Comparison of ENCODE assay signal across 14 cellular contexts in the genomic region with DNA sequence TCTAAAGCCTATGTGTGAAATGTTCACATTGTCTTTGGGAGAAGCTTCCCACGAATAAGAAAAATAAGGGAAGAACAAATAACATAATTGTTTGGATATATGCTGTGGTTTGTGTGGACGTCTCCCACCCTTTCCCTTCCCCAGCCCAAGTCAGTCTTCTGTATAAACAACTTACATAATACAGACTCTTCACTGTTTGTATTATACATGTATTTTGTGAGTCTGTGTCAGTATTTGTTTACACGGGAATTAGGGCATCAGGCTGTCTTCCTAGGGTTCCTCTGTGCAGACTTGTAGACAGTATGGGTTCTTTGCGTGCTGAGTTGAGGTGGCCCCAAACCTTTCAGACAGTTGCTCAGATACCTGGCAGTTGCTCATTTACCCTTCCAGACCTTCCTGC.
"Had no signal": no experiment of that assay in that cellular context is flagged by ENCODE, and none has a peak within 500 bp of the region (broad histone marks: within the 10 kb centered on the region; RNA-seq: fewer than 3 reads in every experiment).

No MANE protein-coding gene starts in this region.

- H3K4me1 ChIP-seq: parathyroid adenoma had no signal

- H3K27me3 ChIP-seq: body of pancreas had no signal

- H2AFZ ChIP-seq: parathyroid adenoma had no signal

- H3K4me3 ChIP-seq: body of pancreas, coronary artery, lung had no signal

- ATAC-seq: activated CD4-positive, alpha-beta T cell treated with anti-CD3 and anti-CD28 coated beads for 36 hours; activated CD8-positive, alpha-beta T cell treated with anti-CD3 and anti-CD28 coated beads for 36 hours; activated T-cell treated with anti-CD3 and anti-CD28 coated beads, Interleukin-2, amount 50 U/mL, for 4 hours; body of pancreas; stimulated activated effector memory CD8-positive, alpha-beta T cell treated with anti-CD3 and anti-CD28 coated beads, Interleukin-12 subunit alpha, Interleukin-12 subunit beta, amount 100 ng/mL, for 72 hours had no signal

- H3K9me3 ChIP-seq: body of pancreas had no signal

- H3K27ac ChIP-seq: body of pancreas, coronary artery, parathyroid adenoma had no signal

- H3K9ac ChIP-seq: parathyroid adenoma had no signal

- DNase-seq: activated CD4-positive, alpha-beta T cell treated with anti-CD3 and anti-CD28 coated beads for 36 hours; activated CD8-positive, alpha-beta T cell treated with anti-CD3 and anti-CD28 coated beads for 36 hours; activated effector memory CD4-positive, alpha-beta T cell treated with Interleukin-2 at 50 U/mL for 16 hours; activated T-cell treated with anti-CD3 and anti-CD28 coated beads, Interleukin-2, amount 50 U/mL, for 4 hours; amygdala; body of pancreas; central memory CD4-positive, alpha-beta T cell; effector CD4-positive, alpha-beta T cell; head of caudate nucleus; immature natural killer cell had no signal
